In the genomic region with DNA sequence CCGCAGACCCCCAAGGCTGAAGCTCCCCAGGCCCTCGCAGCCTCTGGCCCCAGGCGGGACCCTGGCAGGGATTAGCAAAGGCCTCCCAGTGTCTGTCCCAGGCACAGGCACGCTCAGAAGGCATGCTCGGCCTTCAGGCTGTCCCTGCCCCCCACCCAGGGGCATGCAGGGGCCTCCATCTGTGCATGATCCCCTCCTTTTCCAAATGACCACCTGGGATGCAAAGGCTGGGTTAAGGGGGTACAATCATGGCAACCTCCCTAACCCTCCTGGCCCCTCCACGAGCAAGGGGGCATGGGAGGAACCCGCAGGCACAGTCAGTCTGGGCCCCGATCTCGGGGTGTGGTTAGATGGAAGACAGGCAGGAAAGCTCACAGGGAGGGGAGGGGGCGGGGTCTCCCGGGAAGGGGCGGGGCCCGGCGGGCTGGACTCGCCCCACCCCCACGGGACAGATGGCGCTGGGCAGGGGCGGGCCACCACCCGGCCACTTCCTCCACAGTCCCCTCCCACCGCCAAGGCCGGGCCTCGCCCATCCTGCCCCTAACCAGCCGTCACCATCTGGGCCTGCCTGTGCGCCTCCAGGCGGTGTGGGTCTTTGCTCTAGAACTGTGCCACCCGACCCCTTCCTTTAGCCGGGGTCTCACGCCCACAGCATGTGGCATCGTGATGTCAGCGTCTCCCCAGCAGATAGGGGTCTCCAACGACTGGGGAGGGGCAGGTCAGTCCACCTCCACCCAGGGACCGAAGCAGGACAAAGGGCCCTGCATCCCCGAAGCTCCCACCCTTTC, we compare ENCODE assay signal across 8 cellular contexts. TPM values are rescaled to one million over a fixed set of nuclear protein-coding genes. Genes with fewer than 3 reads are reported as not detected.
A peak's percentile ranks its signal among the peaks of the same experiment; 100 is the strongest.
DNase-seq lines count a peak whose midpoint lies in the region; ATAC-seq, FAIRE-seq and TF ChIP-seq lines count a peak whose summit lies in the region.

No MANE protein-coding gene starts in this region.

- intact Hi-C loops in adrenal gland (cut with DNase I) (no loop called here), left cardiac atrium (cut with DNase I) (no loop called here)

- H3K4me3 ChIP-seq in AG10803 (ENCODE audit: low read length) (peak overlapping the region; percentile 63), adrenal gland (peak overlapping the region in 1 of 4 donors; percentile 53)

- peak in 1 of 2 donors; percentile 77 for TF ChIP-seq POLR2A in adrenal gland (IDR thresholded peaks at IDR 0.05)

- TF ChIP-seq CTCF in AG10803 (conservative IDR thresholded peaks at IDR 0.05; ENCODE audit: low read length) (no peak; the same call in 1 of the 2 replicates), adrenal gland (IDR thresholded peaks at IDR 0.05) (peak in 1 of 6 experiments; percentile 5)

- WGBS in adrenal gland, 4 donors: 8 to 30% (median 13%) methylated on average over 3 to 33 of the region's 33 CpGs

- H3K27ac ChIP-seq in adrenal gland: peak overlapping the region; percentile 84 to 94 (median 87)

- peaks cover 43 to 70% of the 10 kb centered on the region in 2 donors for H3K4me1 ChIP-seq in adrenal gland (replicated peaks in 1 of 2)

- H3K36me3 ChIP-seq in adrenal gland (replicated peaks in 1 of 2): no peaks in the 10 kb centered on the region

- FAIRE-seq in HTR-8/SVneo (lab: Jason Lieb, UNC): no peak

- H3K9me3 ChIP-seq in adrenal gland (replicated peaks in 1 of 3): no peaks in the 10 kb centered on the region

- peak; percentile 44 for ATAC-seq in GM19043 (IDR thresholded peaks at IDR 0.05; ENCODE audit: low read depth, unreplicated experiment)
- ATAC-seq in left cardiac atrium: peak; percentile 74 to 84

- no peaks in the 10 kb centered on the region for H3K27me3 ChIP-seq in adrenal gland

- DNase-seq in AG10803 (ENCODE audit: low read depth) (peak; percentile 92), HUDEP-2 (lab: John Stamatoyannopoulos, UW; ENCODE audit: unreplicated experiment in 76 of 76) (peak in 75 of 76 experiments; percentile 73 to 100 (median 98)), SKM-1 treated with dmso at 0.1 percent for 144 hours (lab: John Stamatoyannopoulos, UW; ENCODE audit: unreplicated experiment) (peak; percentile 87), adrenal gland (peak; percentile 92 to 97 (median 95)), left cardiac atrium (peak; percentile 93), retina (peak; percentile 86), HTR-8/SVneo (ENCODE audit: insufficient read length, low spot score) (no peak)

RNA-seq across cellular contexts. Expression of gene REXO1, which starts 7.0 kb away (rescaled TPM):
- total RNA-seq in adrenal gland: 10 to 100 TPM; 14.4 to 98.8 (median 44.5) TPM
- 100 to 1,000 TPM in 2 of 3 donors, 10 to 100 TPM in 1; 18.4 to 155 (median 150) TPM for polyA plus RNA-seq in adrenal gland
- total RNA-seq in left cardiac atrium: 10 to 100 TPM; 14.8 to 22.3 TPM

RNA-seq across cellular contexts. Expression of gene KLF16, which starts 8.1 kb away (rescaled TPM):
- total RNA-seq in adrenal gland: 10 to 100 TPM in 7 of 8 donors, 1 to 10 TPM in 1; 7.1 to 28.1 (median 18.3) TPM
- 10 to 100 TPM in 1 of 3 donors, 1 to 10 TPM in 2; 2.0 to 12.9 (median 6.9) TPM for polyA plus RNA-seq in adrenal gland
- total RNA-seq in left cardiac atrium: 10 to 100 TPM in 1 of 2 donors, 1 to 10 TPM in 1; 9.9 to 12.9 TPM

RNA-seq across cellular contexts. Expression of gene ABHD17A, which starts 30.1 kb away (rescaled TPM):
- total RNA-seq in adrenal gland (100 to 1,000 TPM in 4 of 8 donors, 10 to 100 TPM in 4; 60.1 to 145 (median 99.4) TPM), left cardiac atrium (10 to 100 TPM; 60.8 to 66.1 TPM)
- polyA plus RNA-seq in adrenal gland: 100 to 1,000 TPM in 2 of 3 donors, 1 to 10 TPM in 1; 2.5 to 235 (median 195) TPM

RNA-seq across cellular contexts. Expression of gene ATP8B3, which starts 43.2 kb away (rescaled TPM):
- total RNA-seq in adrenal gland: 10 to 100 TPM in 2 of 8 donors, 1 to 10 TPM in 5, under 1 TPM in 1; 0.26 to 15.1 (median 4.6) TPM
- 1 to 10 TPM; 2.0 to 9.2 (median 3.9) TPM for polyA plus RNA-seq in adrenal gland
- total RNA-seq in left cardiac atrium: 1 to 10 TPM in 1 of 2 donors, under 1 TPM in 1; 0.52 to 1.6 TPM

RNA-seq across cellular contexts. Expression of gene ADAT3, which starts 50.0 kb away (rescaled TPM):
- 10 to 100 TPM in 3 of 8 donors, 1 to 10 TPM in 5; 4.7 to 29.6 (median 9.2) TPM for total RNA-seq in adrenal gland
- 1 to 10 TPM in 2 of 3 donors, not detected in 1; 8.1 to 8.3 TPM for polyA plus RNA-seq in adrenal gland
- total RNA-seq in left cardiac atrium: 1 to 10 TPM; 2.3 to 3.0 TPM
